14 cellular contexts compared by ENCODE assay signal in genomic region chr9:79279356-79279755, GRCh38.
DNase-seq lines count a peak whose midpoint lies in the region; ATAC-seq and TF ChIP-seq lines count a peak whose summit lies in the region.
"Had no signal": no experiment of that assay in that cellular context is flagged by ENCODE, and none has a peak within 500 bp of the region (broad histone marks: within the 10 kb centered on the region; RNA-seq: fewer than 3 reads in every experiment).

No MANE protein-coding gene starts in this region.

- H3K4me3 ChIP-seq in epithelial cell of esophagus (ENCODE audit: low read length) = no peak overlapping the region
- H3K4me3 ChIP-seq: BLaER1 treated with 17β-estradiol and CSF1 and Interleukin-3, amounts not matched to agents 10 nM and 100 nM; GM23248; HAP-1; K562 had no signal

- peak; percentile 60 for DNase-seq in NCI-H510A treated with DMSO at 0.1 percent for 48 hours (lab: John Stamatoyannopoulos, UW)
- no peak for DNase-seq in NCI-H510A (lab: John Stamatoyannopoulos, UW)
- DNase-seq in DMS53 treated with DMSO at 0.1 percent for 48 hours (lab: John Stamatoyannopoulos, UW; ENCODE audit: unreplicated experiment) = peak; percentile 44
- peak; percentile 17 for DNase-seq in epithelial cell of esophagus (ENCODE audit: low read depth)
- no peak for DNase-seq in NCI-H446 treated with DMSO at 0.1 percent for 48 hours (lab: John Stamatoyannopoulos, UW)
- DNase-seq: Caco-2; CD8-positive, alpha-beta memory T cell; GM23248; IMR-90 had no signal

- no peak for ATAC-seq in GM19452 (IDR thresholded peaks at IDR 0.05; ENCODE audit: unreplicated experiment)
- no peak for ATAC-seq in HG03175 (IDR thresholded peaks at IDR 0.05; ENCODE audit: unreplicated experiment)
- ATAC-seq: K562 had no signal

- no peak for TF ChIP-seq CTCF in epithelial cell of esophagus (IDR thresholded peaks at IDR 0.05; ENCODE audit: insufficient read depth, low read depth, low read length, missing control alignments)

Comparison
In these comparisons a context has a peak if more than half of its experiments do, and no peak if none do; other contexts are left out.
1. DNase-seq: peak in NCI-H510A treated with DMSO at 0.1 percent for 48 hours (single experiment), DMS53 treated with DMSO at 0.1 percent for 48 hours (single experiment) and epithelial cell of esophagus (single experiment); none in NCI-H510A (single experiment) and NCI-H446 treated with DMSO at 0.1 percent for 48 hours (single experiment).